ENCODE assay signal across 8 cellular contexts in genomic region chr2:121649402-121649651, GRCh38. TPM values are rescaled to one million over a fixed set of nuclear protein-coding genes. Genes with fewer than 3 reads are reported as not detected.
DNase-seq lines count a peak whose midpoint lies in the region; ATAC-seq, FAIRE-seq and TF ChIP-seq lines count a peak whose summit lies in the region.

CLASP1 (minus strand) TSS chr2:121649462; CDS start chr2:121605895, 43,567 bp downstream.

- H3K27me3 ChIP-seq in bronchial epithelial cell (ENCODE audit: control insufficient read depth, insufficient read depth, low read length): no peaks in the 10 kb centered on the region
- no peaks in the 10 kb centered on the region for H3K27me3 ChIP-seq in iPS-20b (ENCODE audit: insufficient read depth, low read length)
- H3K27me3 ChIP-seq in spleen (replicated peaks in 1 of 7): no peaks in the 10 kb centered on the region

- peak in 1 of 3 donors; percentile 41 for TF ChIP-seq POLR2A in spleen (IDR thresholded peaks at IDR 0.05)

- H3K9ac ChIP-seq in iPS-20b (ENCODE audit: low read depth, low read length): peak within 1 kb of the TSS; percentile 87

- FAIRE-seq in bronchial epithelial cell (lab: Jason Lieb, UNC): no peak

- H3K9me3 ChIP-seq in iPS-20b (ENCODE audit: insufficient read depth, low read depth, low read length): no peaks in the 10 kb centered on the region
- H3K9me3 ChIP-seq in spleen: no peaks in the 10 kb centered on the region

- intact Hi-C loops in spleen (cut with DNase I; ENCODE audit: low total_unique reads): loop anchor here (5.0 to 10.0 kb wide), 2 partner anchors 55 to 117 kb away; partner anchors contain the start of gene RNU4ATAC

- H3K27ac ChIP-seq in iPS-20b (ENCODE audit: low read length): peak within 1 kb of the TSS; percentile 60
- H3K27ac ChIP-seq in spleen: peak within 1 kb of the TSS; percentile 95 to 98 (median 98)

- peak; percentile 90 to 94 for DNase-seq in activated CD8-positive, alpha-beta memory T cell treated with anti-CD3 and anti-CD28 coated beads for 1 hour (ENCODE audit: extremely low read depth in 1 of 2, low read depth in 1 of 2)
- DNase-seq in activated CD8-positive, alpha-beta memory T cell treated with anti-CD3 and anti-CD28 coated beads for 24 hours: no peak
- DNase-seq in NCI-H2196 (lab: John Stamatoyannopoulos, UW; ENCODE audit: unreplicated experiment) (peak; percentile 94), bronchial epithelial cell (ENCODE audit: low read depth) (peak; percentile 92), spleen (peak; percentile 99)

- no peaks in the 10 kb centered on the region for H3K36me3 ChIP-seq in bronchial epithelial cell (ENCODE audit: control insufficient read depth, insufficient read depth, low read length)
- H3K36me3 ChIP-seq in iPS-20b (ENCODE audit: insufficient read depth, low read depth, low read length): no peaks in the 10 kb centered on the region
- no peaks in the 10 kb centered on the region for H3K36me3 ChIP-seq in spleen

- H3K4me1 ChIP-seq in iPS-20b (ENCODE audit: insufficient read depth, low read length) (peaks cover 7% of the 10 kb centered on the region; the same call in 1 of the 2 replicates), spleen (peaks cover 22 to 79% (median 61%) of the 10 kb centered on the region in 6 donors)

- H3K4me3 ChIP-seq in WI38 (ENCODE audit: low read depth, low read length): peak within 1 kb of the TSS; percentile 84
- peak within 1 kb of the TSS; percentile 96 for H3K4me3 ChIP-seq in bronchial epithelial cell (ENCODE audit: low read depth, low read length)
- peak within 1 kb of the TSS; percentile 83 for H3K4me3 ChIP-seq in iPS-20b (ENCODE audit: low read length)
- peak within 1 kb of the TSS; percentile 49 to 90 (median 78) for H3K4me3 ChIP-seq in spleen

- WGBS in spleen, 5 donors: 0 to 1% (median 0%) methylated on average over 19 to 20 of the region's 20 CpGs

- ATAC-seq in HG03064 (IDR thresholded peaks at IDR 0.05; ENCODE audit: low read depth, unreplicated experiment): peak; percentile 92

- TF ChIP-seq CTCF in WI38 (IDR thresholded peaks at IDR 0.05; ENCODE audit: low read depth, low read length) (no peak), bronchial epithelial cell (IDR thresholded peaks at IDR 0.05; ENCODE audit: insufficient read depth, low read length, severe bottlenecking) (no peak), spleen (IDR thresholded peaks at IDR 0.05 in 8 of 11, conservative IDR thresholded peaks at IDR 0.05 in 3 of 11) (peak in 1 of 11 experiments; percentile 30)

RNA-seq across cellular contexts. Expression of gene CLASP1, which starts in this region (rescaled TPM):
- total RNA-seq in bronchial epithelial cell (46.5 and 56.9 TPM in 2 replicates), spleen (100 to 1,000 TPM in 1 of 7 donors, 10 to 100 TPM in 6; 63.4 to 103 (median 82.7) TPM)
- polyA plus RNA-seq in spleen: 1 to 10 TPM; 4.0 to 8.7 (median 4.8) TPM
